11 cellular contexts compared by ENCODE assay signal in the genomic region with DNA sequence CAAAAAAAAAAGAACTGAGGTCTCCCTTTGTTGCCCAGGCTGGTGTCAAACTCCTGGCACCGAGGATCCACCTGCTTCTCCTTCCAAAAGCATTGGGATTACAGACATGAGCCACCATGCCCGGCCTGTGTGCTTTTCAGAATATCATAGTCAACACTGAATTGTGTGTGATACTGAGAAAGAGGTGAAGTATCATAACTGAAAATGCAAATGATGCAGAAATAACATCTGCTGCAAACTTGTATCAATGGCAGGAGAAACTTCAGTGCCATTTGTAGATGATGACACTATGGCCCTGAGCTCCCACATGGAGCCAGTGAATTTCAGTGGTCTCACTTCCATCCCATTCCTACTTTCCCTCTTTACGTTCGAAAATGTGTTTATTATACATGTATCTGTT. TPM values are rescaled to one million over a fixed set of nuclear protein-coding genes. Genes with fewer than 3 reads are reported as not detected.
DNase-seq lines count a peak whose midpoint lies in the region; ATAC-seq and TF ChIP-seq lines count a peak whose summit lies in the region.
"Had no signal": no experiment of that assay in that cellular context is flagged by ENCODE, and none has a peak within 500 bp of the region (broad histone marks: within the 10 kb centered on the region; RNA-seq: fewer than 3 reads in every experiment).

No MANE protein-coding gene starts in this region.

- H3K9me3 Mint-ChIP-seq in activated CD8-positive, alpha-beta T cell treated with anti-CD3 and anti-CD28 coated beads for 36 hours: no peaks in the 10 kb centered on the region
- H3K9me3 Mint-ChIP-seq: type B pancreatic cell had no signal

- H3K27ac Mint-ChIP-seq in activated CD8-positive, alpha-beta T cell treated with anti-CD3 and anti-CD28 coated beads for 36 hours: no peak overlapping the region
- H3K27ac Mint-ChIP-seq: type B pancreatic cell had no signal

- H3K4me3 Mint-ChIP-seq in activated CD8-positive, alpha-beta T cell treated with anti-CD3 and anti-CD28 coated beads for 36 hours: no peak overlapping the region
- H3K4me3 Mint-ChIP-seq: type B pancreatic cell had no signal

- H3K36me3 Mint-ChIP-seq in activated CD8-positive, alpha-beta T cell treated with anti-CD3 and anti-CD28 coated beads for 36 hours (ENCODE audit: low read depth): no peaks in the 10 kb centered on the region
- H3K36me3 Mint-ChIP-seq: type B pancreatic cell had no signal

- no peaks in the 10 kb centered on the region for H3K27me3 Mint-ChIP-seq in activated CD8-positive, alpha-beta T cell treated with anti-CD3 and anti-CD28 coated beads for 36 hours
- H3K27me3 Mint-ChIP-seq: type B pancreatic cell had no signal

- TF ChIP-seq CTCF in activated CD8-positive, alpha-beta T cell treated with anti-CD3 and anti-CD28 coated beads for 36 hours (IDR thresholded peaks at IDR 0.05): no peak

- DNase-seq in activated CD4-positive, alpha-beta T cell treated with anti-CD3 and anti-CD28 coated beads for 48 hours: no peak
- no peak for DNase-seq in activated CD8-positive, alpha-beta T cell treated with anti-CD3 and anti-CD28 coated beads for 36 hours
- DNase-seq in islet precursor cell: no peak
- DNase-seq: MV-4-11, sigmoid colon had no signal

- ATAC-seq in GM18498 (IDR thresholded peaks at IDR 0.05; ENCODE audit: unreplicated experiment) (peak; percentile 66), GM19455 (IDR thresholded peaks at IDR 0.05; ENCODE audit: unreplicated experiment) (peak; percentile 68), HG02870 (IDR thresholded peaks at IDR 0.05; ENCODE audit: unreplicated experiment) (peak; percentile 84), HG03520 (IDR thresholded peaks at IDR 0.05; ENCODE audit: unreplicated experiment) (peak; percentile 67), esophagus mucosa (no peak)
- ATAC-seq in activated CD8-positive, alpha-beta T cell treated with anti-CD3 and anti-CD28 coated beads for 36 hours: no peak

- intact Hi-C loops in activated CD8-positive, alpha-beta T cell treated with anti-CD3 and anti-CD28 coated beads for 36 hours (cut with micrococcal nuclease): no loop called here

- POLR2A ChIA-PET in activated CD8-positive, alpha-beta T cell treated with anti-CD3 and anti-CD28 coated beads for 36 hours (lab: Charles Lee): no interaction called here

- CTCF ChIA-PET in activated CD8-positive, alpha-beta T cell treated with anti-CD3 and anti-CD28 coated beads for 36 hours (lab: Charles Lee): interaction anchor here (1.1 to 1.6 kb wide), 4 partner anchors 21 to 182 kb away, joined by 3 to 6 read pairs (median 4); a partner anchor contains a TSS

- peaks cover 5% of the 10 kb centered on the region for H3K4me1 Mint-ChIP-seq in activated CD8-positive, alpha-beta T cell treated with anti-CD3 and anti-CD28 coated beads for 36 hours (ENCODE audit: low read depth)

RNA-seq across cellular contexts. Expression of a gene that starts 21.9 kb away (rescaled TPM):
- not detected for total RNA-seq in activated CD8-positive, alpha-beta T cell treated with anti-CD3 and anti-CD28 coated beads for 36 hours
- total RNA-seq in esophagus mucosa: 0.80 TPM

Comparison
In these comparisons a context has a peak if more than half of its experiments do, and no peak if none do; other contexts are left out.
1. ATAC-seq: peak in GM18498 (single experiment), GM19455 (single experiment), HG02870 (single experiment) and HG03520 (single experiment); none in activated CD8-positive, alpha-beta T cell treated with anti-CD3 and anti-CD28 coated beads for 36 hours (single experiment) and esophagus mucosa (single experiment).